Comparison of ENCODE assay signal across 8 cellular contexts in the genomic region with DNA sequence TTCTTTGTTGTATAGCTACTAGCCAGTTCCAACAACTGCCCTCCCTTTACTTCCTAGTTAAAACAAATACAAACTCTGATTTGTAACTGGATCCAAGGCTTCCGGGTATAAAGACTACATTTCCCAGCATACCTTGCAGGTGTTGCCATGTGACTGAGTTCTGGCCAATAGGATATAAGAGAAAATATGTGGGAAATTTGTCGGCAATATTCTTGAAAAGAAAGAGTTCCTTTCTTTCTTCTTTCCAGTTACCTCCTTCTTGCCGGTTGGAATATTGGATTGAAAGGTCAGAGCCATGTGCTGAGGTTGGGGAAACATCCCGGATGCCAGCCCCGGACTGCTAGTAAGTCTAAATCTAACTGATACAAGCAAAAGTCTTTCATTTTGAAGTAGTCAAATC. TPM values are rescaled to one million over a fixed set of nuclear protein-coding genes. Genes with fewer than 3 reads are reported as not detected.
DNase-seq lines count a peak whose midpoint lies in the region; ATAC-seq and TF ChIP-seq lines count a peak whose summit lies in the region.

No MANE protein-coding gene starts in this region.

- no peak for TF ChIP-seq CTCF in thoracic aorta (IDR thresholded peaks at IDR 0.05)

- DNase-seq in stimulated activated CD4-positive, alpha-beta T cell treated with anti-CD3 and anti-CD28 coated beads, Interleukin-4, amount 100 ng/mL, for 24 hours: peak; percentile 24
- no peak for DNase-seq in stimulated activated CD4-positive, alpha-beta T cell treated with anti-CD3 and anti-CD28 coated beads, Interleukin-2, amount 100 ng/mL, for 48 hours
- peak; percentile 74 to 75 for DNase-seq in NCI-H526 (lab: John Stamatoyannopoulos, UW)
- DNase-seq in astrocyte of the hippocampus (ENCODE audit: low read depth, low spot score): peak; percentile 46
- DNase-seq in iris pigment epithelial cell (ENCODE audit: low read depth): peak; percentile 70
- no peak for DNase-seq in thoracic aorta (ENCODE audit: low spot score)
- DNase-seq in NCI-H1436 (lab: John Stamatoyannopoulos, UW): no peak

- no peaks in the 10 kb centered on the region for H3K9me3 ChIP-seq in thoracic aorta

- no peak overlapping the region for H3K27ac ChIP-seq in thoracic aorta

- no peaks in the 10 kb centered on the region for H3K27me3 ChIP-seq in thoracic aorta (replicated peaks; ENCODE audit: insufficient read depth)

- ATAC-seq in thoracic aorta (ENCODE audit: insufficient number of reproducible peaks, low FRiP score, low read depth): no peak
- no peak for ATAC-seq in GM19467 (IDR thresholded peaks at IDR 0.05; ENCODE audit: unreplicated experiment)

- H3K4me1 ChIP-seq in thoracic aorta (ENCODE audit: control insufficient read depth in 1 of 2, low read depth in 2 of 2): no peaks in the 10 kb centered on the region

- H3K36me3 ChIP-seq in thoracic aorta: no peaks in the 10 kb centered on the region

- H3K4me3 ChIP-seq in thoracic aorta: peak overlapping the region; percentile 50

RNA-seq across cellular contexts. Expression of gene ZBTB40, which starts 23.0 kb away (rescaled TPM):
- total RNA-seq in thoracic aorta: 10 to 100 TPM; 30.4 to 36.4 TPM

Comparison
In these comparisons a context has a peak if more than half of its experiments do, and no peak if none do; other contexts are left out.
1. DNase-seq: peak in stimulated activated CD4-positive, alpha-beta T cell treated with anti-CD3 and anti-CD28 coated beads, Interleukin-4, amount 100 ng/mL, for 24 hours (single experiment), NCI-H526 (2 of 2), astrocyte of the hippocampus (single experiment) and iris pigment epithelial cell (single experiment); none in stimulated activated CD4-positive, alpha-beta T cell treated with anti-CD3 and anti-CD28 coated beads, Interleukin-2, amount 100 ng/mL, for 48 hours (0 of 2), thoracic aorta (single experiment) and NCI-H1436 (single experiment).